8 cellular contexts compared by ENCODE assay signal in the genomic region with DNA sequence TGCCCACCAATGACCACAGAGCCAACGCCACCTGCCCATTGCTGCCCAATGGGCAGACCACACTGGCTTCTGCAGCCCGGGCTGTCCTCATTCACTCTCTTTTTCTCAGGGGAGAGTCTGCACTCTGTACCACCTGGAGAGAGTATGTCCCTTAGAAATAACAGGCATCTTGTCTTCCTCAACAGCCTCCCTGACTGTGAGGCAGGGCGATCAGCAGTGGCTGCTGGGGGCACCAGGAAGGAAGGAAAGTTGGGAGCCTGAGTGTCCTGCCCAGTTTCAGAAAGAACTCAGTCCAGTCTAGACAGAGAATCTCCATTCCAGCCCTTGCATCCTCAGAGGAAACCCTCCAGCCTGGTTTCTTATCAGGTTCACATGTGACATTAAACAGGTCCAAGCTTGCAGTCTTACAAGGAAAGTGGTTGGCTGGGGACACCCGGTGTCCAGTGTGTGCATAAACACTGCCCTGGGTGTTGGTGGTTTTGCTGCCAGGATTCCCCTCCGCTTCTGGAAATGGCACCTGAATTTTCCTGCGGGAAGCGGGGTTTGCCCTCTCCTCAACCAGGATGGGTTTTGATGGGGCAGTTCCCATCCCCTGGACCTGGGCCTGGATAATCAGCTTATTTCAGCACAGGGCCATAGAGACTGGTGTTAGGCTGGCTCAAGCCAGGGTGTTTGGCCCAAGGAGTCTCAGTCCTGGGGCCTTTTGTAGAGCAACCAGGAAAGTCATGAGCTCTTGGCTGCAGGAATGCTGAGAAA. TPM values are rescaled to one million over a fixed set of nuclear protein-coding genes. Genes with fewer than 3 reads are reported as not detected.
A peak's percentile ranks its signal among the peaks of the same experiment; 100 is the strongest.
DNase-seq lines count a peak whose midpoint lies in the region; ATAC-seq, FAIRE-seq and TF ChIP-seq lines count a peak whose summit lies in the region.

No MANE protein-coding gene starts in this region.

- no peaks in the 10 kb centered on the region for H3K36me3 Mint-ChIP-seq in osteocyte (ENCODE audit: unreplicated experiment)
- no peaks in the 10 kb centered on the region for H3K36me3 Mint-ChIP-seq in activated T-helper 1 cell treated with anti-CD3 and anti-CD28 coated beads, Interleukin-12 subunit alpha, Interleukin-12 subunit beta, Interleukin-2, Interleukin-4 antibody, amounts not matched to agents 30 ng/mL and 10 ng/mL and 1 ng/mL, durations not matched to agents 14 hours and 24 hours and 36 hours (ENCODE audit: low read depth)
- no peaks in the 10 kb centered on the region for H3K36me3 Mint-ChIP-seq in activated CD8-positive, alpha-beta memory T cell treated with anti-CD3 and anti-CD28 coated beads, Interleukin-2, amount 10 ng/mL, durations not matched to agents 7 days and 5 days

- CTCF ChIA-PET in A549 (lab: Yijun Ruan, JAX), result interaction anchor here (1.0 to 4.8 kb wide), 9 partner anchors 10 to 306 kb away, joined by 3 to 29 read pairs (median 4); no protein-coding TSS in a partner anchor
- CTCF ChIA-PET in activated CD8-positive, alpha-beta memory T cell treated with anti-CD3 and anti-CD28 coated beads, Interleukin-2, amount 10 ng/mL, durations not matched to agents 7 days and 5 days (lab: Charles Lee), result no interaction called here

- H3K9me3 Mint-ChIP-seq in osteocyte (ENCODE audit: unreplicated experiment), result no peaks in the 10 kb centered on the region
- no peaks in the 10 kb centered on the region for H3K9me3 Mint-ChIP-seq in activated T-helper 1 cell treated with anti-CD3 and anti-CD28 coated beads, Interleukin-12 subunit alpha, Interleukin-12 subunit beta, Interleukin-2, Interleukin-4 antibody, amounts not matched to agents 30 ng/mL and 10 ng/mL and 1 ng/mL, durations not matched to agents 14 hours and 24 hours and 36 hours
- no peaks in the 10 kb centered on the region for H3K9me3 Mint-ChIP-seq in activated CD8-positive, alpha-beta memory T cell treated with anti-CD3 and anti-CD28 coated beads, Interleukin-2, amount 10 ng/mL, durations not matched to agents 7 days and 5 days (ENCODE audit: low read depth)

- no peak overlapping the region for H3K4me3 Mint-ChIP-seq in osteocyte (ENCODE audit: unreplicated experiment)
- H3K4me3 Mint-ChIP-seq in activated T-helper 1 cell treated with anti-CD3 and anti-CD28 coated beads, Interleukin-12 subunit alpha, Interleukin-12 subunit beta, Interleukin-2, Interleukin-4 antibody, amounts not matched to agents 30 ng/mL and 10 ng/mL and 1 ng/mL, durations not matched to agents 14 hours and 24 hours and 36 hours, result no peak overlapping the region
- H3K4me3 Mint-ChIP-seq in activated CD8-positive, alpha-beta memory T cell treated with anti-CD3 and anti-CD28 coated beads, Interleukin-2, amount 10 ng/mL, durations not matched to agents 7 days and 5 days, result no peak overlapping the region

- no peaks in the 10 kb centered on the region for H3K27me3 Mint-ChIP-seq in osteocyte (ENCODE audit: unreplicated experiment)
- no peaks in the 10 kb centered on the region for H3K27me3 Mint-ChIP-seq in activated T-helper 1 cell treated with anti-CD3 and anti-CD28 coated beads, Interleukin-12 subunit alpha, Interleukin-12 subunit beta, Interleukin-2, Interleukin-4 antibody, amounts not matched to agents 30 ng/mL and 10 ng/mL and 1 ng/mL, durations not matched to agents 14 hours and 24 hours and 36 hours (ENCODE audit: insufficient read depth)
- H3K27me3 Mint-ChIP-seq in activated CD8-positive, alpha-beta memory T cell treated with anti-CD3 and anti-CD28 coated beads, Interleukin-2, amount 10 ng/mL, durations not matched to agents 7 days and 5 days, result peaks cover 5% of the 10 kb centered on the region

- TF ChIP-seq EP300 in A549 (IDR thresholded peaks at IDR 0.05), result no peak

- no peak for FAIRE-seq in A549 (lab: Jason Lieb, UNC)

- H3K4me1 ChIP-seq in A549 (0 out of 3 replicates have a peak, but pooled peaks cover 3% of the 10 kb centered on the region), SJCRH30 (peaks cover 19% of the 10 kb centered on the region; the same call in 1 of the 2 replicates), foreskin keratinocyte (no peaks in the 10 kb centered on the region)

- no peak overlapping the region for H3K4me2 ChIP-seq in A549

- no peak for TF ChIP-seq POLR2A in A549 (IDR thresholded peaks at IDR 0.05; ENCODE audit: low read length)

- no peaks in the 10 kb centered on the region for H3K36me3 ChIP-seq in SJCRH30

- ATAC-seq in A549, result peak; percentile 80 to 93; a peak in 4 of 6 replicates
- ATAC-seq in GM19395 (IDR thresholded peaks at IDR 0.05; ENCODE audit: unreplicated experiment), result peak; percentile 58
- ATAC-seq in foreskin keratinocyte, result peak; percentile 56
- ATAC-seq in activated CD8-positive, alpha-beta memory T cell treated with anti-CD3 and anti-CD28 coated beads, Interleukin-2, amount 10 ng/mL, durations not matched to agents 7 days and 5 days, result no peak

- H3K9me3 ChIP-seq in A549 (no peaks in the 10 kb centered on the region), SJCRH30 (replicated peaks) (no peaks in the 10 kb centered on the region)

- H3K27me3 ChIP-seq in SJCRH30 (no peaks in the 10 kb centered on the region), foreskin keratinocyte (peaks cover 5% of the 10 kb centered on the region)

- peaks cover 29% of the 10 kb centered on the region for H3K4me1 Mint-ChIP-seq in osteocyte (ENCODE audit: unreplicated experiment)
- no peaks in the 10 kb centered on the region for H3K4me1 Mint-ChIP-seq in activated T-helper 1 cell treated with anti-CD3 and anti-CD28 coated beads, Interleukin-12 subunit alpha, Interleukin-12 subunit beta, Interleukin-2, Interleukin-4 antibody, amounts not matched to agents 30 ng/mL and 10 ng/mL and 1 ng/mL, durations not matched to agents 14 hours and 24 hours and 36 hours (ENCODE audit: low read depth)
- no peaks in the 10 kb centered on the region for H3K4me1 Mint-ChIP-seq in activated CD8-positive, alpha-beta memory T cell treated with anti-CD3 and anti-CD28 coated beads, Interleukin-2, amount 10 ng/mL, durations not matched to agents 7 days and 5 days

- H3K27ac Mint-ChIP-seq in osteocyte (ENCODE audit: unreplicated experiment), result peak overlapping the region; percentile 7
- no peak overlapping the region for H3K27ac Mint-ChIP-seq in activated T-helper 1 cell treated with anti-CD3 and anti-CD28 coated beads, Interleukin-12 subunit alpha, Interleukin-12 subunit beta, Interleukin-2, Interleukin-4 antibody, amounts not matched to agents 30 ng/mL and 10 ng/mL and 1 ng/mL, durations not matched to agents 14 hours and 24 hours and 36 hours
- no peak overlapping the region for H3K27ac Mint-ChIP-seq in activated CD8-positive, alpha-beta memory T cell treated with anti-CD3 and anti-CD28 coated beads, Interleukin-2, amount 10 ng/mL, durations not matched to agents 7 days and 5 days

- H3K4me3 ChIP-seq in A549 (no peak overlapping the region), SJCRH30 (no peak overlapping the region)

- intact Hi-C loops in activated T-helper 1 cell treated with anti-CD3 and anti-CD28 coated beads, Interleukin-12 subunit alpha, Interleukin-12 subunit beta, Interleukin-2, Interleukin-4 antibody, amounts not matched to agents 30 ng/mL and 10 ng/mL and 1 ng/mL, durations not matched to agents 14 hours and 24 hours and 36 hours (cut with micrococcal nuclease), result loop anchor here (5.0 kb wide), 1 partner anchor 165 kb away; no protein-coding TSS in a partner anchor

- DNase-seq in A549 (ENCODE audit: low read depth in 1 of 2, low spot score in 1 of 2), result peak; percentile 25 to 64
- DNase-seq in SJCRH30, result peak; percentile 79 to 87
- DNase-seq in foreskin keratinocyte, result peak; percentile 22 to 59
- DNase-seq in osteocyte (ENCODE audit: extremely low spot score, unreplicated experiment), result peak; percentile 85
- DNase-seq in activated T-helper 1 cell treated with anti-CD3 and anti-CD28 coated beads, Interleukin-12 subunit alpha, Interleukin-12 subunit beta, Interleukin-2, Interleukin-4 antibody, amounts not matched to agents 30 ng/mL and 10 ng/mL and 1 ng/mL, durations not matched to agents 14 hours and 24 hours and 36 hours (ENCODE audit: low spot score), result no peak
- no peak for DNase-seq in activated CD8-positive, alpha-beta memory T cell treated with anti-CD3 and anti-CD28 coated beads, Interleukin-2, amount 10 ng/mL, durations not matched to agents 7 days and 5 days
- no peak for DNase-seq in GM19238 (ENCODE audit: insufficient read length, low spot score)

- POLR2A ChIA-PET in A549 (lab: Yijun Ruan, JAX), result no interaction called here

- H3K27ac ChIP-seq in A549, result no peak overlapping the region
- no peak overlapping the region for H3K27ac ChIP-seq in SJCRH30
- no peak overlapping the region for H3K27ac ChIP-seq in foreskin keratinocyte

- 63% methylated on average over 7 of the region's 7 CpGs for WGBS in A549 (ENCODE audit: missing lambda C conversion rate)

- TF ChIP-seq RAD21 in A549 (conservative IDR thresholded peaks at IDR 0.05 in 1 of 2, IDR thresholded peaks at IDR 0.05 in 1 of 2), result peak; percentile 68 to 72

- peak; percentile 37 for TF ChIP-seq CTCF in A549 (IDR thresholded peaks at IDR 0.05)
- peak; percentile 59 for TF ChIP-seq CTCF in foreskin keratinocyte (conservative IDR thresholded peaks at IDR 0.05)
- peak; percentile 82 for TF ChIP-seq CTCF in osteocyte (IDR thresholded peaks at IDR 0.05)

TF ChIP-seq in A549, 52 proteins besides CTCF, POLR2A, EP300 and RAD21:
- TF ChIP-seq RFX5 (IDR thresholded peaks at IDR 0.05) (no peak), SMC3 (IDR thresholded peaks at IDR 0.05) (peak; percentile 58)

RNA-seq across cellular contexts. Expression of a gene that starts 37.1 kb away (rescaled TPM):
- polyA plus RNA-seq in A549 (2011; rRNA removed) (0.59 and 0.86 TPM in 2 replicates), A549 (2017; fragmentation: RNase III; extraction: RNeasy Plus Mini Kit Qiagen cat#74134 plus additional on column Dnase treatment) (0.35 to 0.56 TPM (median 0.47 TPM) in 3 replicates), foreskin keratinocyte (0.07 and 0.12 TPM in 2 replicates)
- polyA plus RNA-seq in A549 (2012; cell fraction: cytosol; rRNA removed), result 0.52 and 0.54 TPM in 2 replicates
- 3.9 and 4.6 TPM in 2 replicates for polyA plus RNA-seq in A549 (2012; cell fraction: nucleus; rRNA removed)
- polyA minus RNA-seq in A549 (2011; rRNA and poly(A)+ RNA removed), result 0.99 and 2.3 TPM in 2 replicates
- 0.30 and 0.53 TPM in 2 replicates for total RNA-seq in SJCRH30 (2014; rRNA removed; shearing (Covaris generic))
- total RNA-seq in foreskin keratinocyte (0.11 and 0.27 TPM in 2 replicates), osteocyte (not detected in 2 replicates)
- total RNA-seq in activated T-helper 1 cell treated with anti-CD3 and anti-CD28 coated beads, Interleukin-12 subunit alpha, Interleukin-12 subunit beta, Interleukin-2, Interleukin-4 antibody, amounts not matched to agents 30 ng/mL and 10 ng/mL and 1 ng/mL, durations not matched to agents 14 hours and 24 hours and 36 hours, result not detected in 2 replicates
- under 1 TPM in 1 of 2 experiments, not detected in 1; 0.09 TPM for total RNA-seq in activated CD8-positive, alpha-beta memory T cell treated with anti-CD3 and anti-CD28 coated beads, Interleukin-2, amount 10 ng/mL, durations not matched to agents 7 days and 5 days

Comparison
In these comparisons a context has a peak if more than half of its experiments do, and no peak if none do; other contexts are left out.
1. DNase-seq: peak in A549 (2 of 2), SJCRH30 (2 of 2), foreskin keratinocyte (2 of 2) and osteocyte (single experiment); none in activated T-helper 1 cell treated with anti-CD3 and anti-CD28 coated beads, Interleukin-12 subunit alpha, Interleukin-12 subunit beta, Interleukin-2, Interleukin-4 antibody, amounts not matched to agents 30 ng/mL and 10 ng/mL and 1 ng/mL, durations not matched to agents 14 hours and 24 hours and 36 hours (single experiment), activated CD8-positive, alpha-beta memory T cell treated with anti-CD3 and anti-CD28 coated beads, Interleukin-2, amount 10 ng/mL, durations not matched to agents 7 days and 5 days (single experiment) and GM19238 (single experiment).
2. Peak in every context shown above with its lines, with median percentiles within 50 percentile points of each other: CTCF ChIP-seq.